In genomic region chr2:101829429-101829828, GRCh38 we compare ENCODE assay signal across 15 cellular contexts.
DNase-seq lines count a peak whose midpoint lies in the region; ATAC-seq, FAIRE-seq and TF ChIP-seq lines count a peak whose summit lies in the region.
"Had no signal": no experiment of that assay in that cellular context is flagged by ENCODE, and none has a peak within 500 bp of the region (broad histone marks: within the 10 kb centered on the region; RNA-seq: fewer than 3 reads in every experiment).

No MANE protein-coding gene starts in this region.

- peak overlapping the region; percentile 94 for H3K27ac ChIP-seq in astrocyte (ENCODE audit: low read depth, low read length)
- H3K27ac ChIP-seq in lung (ENCODE audit: low read depth in 1 of 2, low read length in 1 of 2): peak overlapping the region; percentile 41 to 86
- H3K27ac ChIP-seq: lower lobe of right lung had no signal

- H3K27me3 Mint-ChIP-seq in stimulated activated naive CD8-positive, alpha-beta T cell treated with anti-CD3 and anti-CD28 coated beads, Interleukin-15, Interleukin-2, amounts not matched to agents 100 ng/mL and 50 ng/mL, for 24 hours: no peaks in the 10 kb centered on the region
- no peaks in the 10 kb centered on the region for H3K27me3 Mint-ChIP-seq in stimulated activated naive CD8-positive, alpha-beta T cell treated with anti-CD3 and anti-CD28 coated beads, Interleukin-15, amount 100 ng/mL, for 72 hours
- no peaks in the 10 kb centered on the region for H3K27me3 Mint-ChIP-seq in astrocyte (ENCODE audit: low read depth, unreplicated experiment)

- H3K4me3 ChIP-seq in astrocyte (ENCODE audit: insufficient read depth, low read depth, low read length): no peak overlapping the region
- no peak overlapping the region for H3K4me3 ChIP-seq in lung
- H3K4me3 ChIP-seq: BLaER1 treated with 17β-estradiol and CSF1 and Interleukin-3, amounts not matched to agents 10 nM and 100 nM; lower lobe of right lung had no signal

- no peak for ATAC-seq in stimulated activated naive CD8-positive, alpha-beta T cell treated with anti-CD3 and anti-CD28 coated beads, Interleukin-15, amount 100 ng/mL, for 72 hours
- ATAC-seq in lung (ENCODE audit: insufficient read depth, low FRiP score) (no peak), HG03571 (IDR thresholded peaks at IDR 0.05; ENCODE audit: unreplicated experiment) (no peak)
- ATAC-seq in stimulated activated effector memory CD8-positive, alpha-beta T cell treated with anti-CD3 and anti-CD28 coated beads, Interleukin-12 subunit alpha, Interleukin-12 subunit beta, amount 100 ng/mL, for 72 hours: no peak
- ATAC-seq: lower lobe of right lung had no signal

- no peaks in the 10 kb centered on the region for H3K9me3 ChIP-seq in astrocyte (ENCODE audit: insufficient read depth, low read depth, low read length)
- no peaks in the 10 kb centered on the region for H3K9me3 ChIP-seq in lung (ENCODE audit: control insufficient read depth in 2 of 2, insufficient read depth in 1 of 2, low read length in 1 of 2)
- H3K9me3 ChIP-seq: BLaER1 treated with 17β-estradiol and CSF1 and Interleukin-3, amounts not matched to agents 10 nM and 100 nM; lower lobe of right lung; SK-N-SH had no signal

- peaks cover 20% of the 10 kb centered on the region for H4K20me1 ChIP-seq in astrocyte (ENCODE audit: insufficient read depth, low read length)

- H3K4me1 ChIP-seq in astrocyte (ENCODE audit: insufficient read depth, low read length): peaks cover 53% of the 10 kb centered on the region
- peaks cover 13 to 39% of the 10 kb centered on the region in 2 donors for H3K4me1 ChIP-seq in lung (ENCODE audit: control insufficient read depth in 2 of 2, insufficient read depth in 2 of 2, low read length in 2 of 2)

- H3K36me3 ChIP-seq in astrocyte (ENCODE audit: insufficient read depth, low read length): peaks cover 38% of the 10 kb centered on the region
- peaks cover 8% of the 10 kb centered on the region in 2 donors for H3K36me3 ChIP-seq in lung (ENCODE audit: control insufficient read depth in 2 of 2, insufficient read depth in 2 of 2, low read length in 2 of 2)

- H3K4me2 ChIP-seq in astrocyte (ENCODE audit: low read length): peak overlapping the region; percentile 7
- H3K4me2 ChIP-seq: SK-N-SH had no signal

- H3K9me3 Mint-ChIP-seq in stimulated activated naive CD8-positive, alpha-beta T cell treated with anti-CD3 and anti-CD28 coated beads, Interleukin-15, Interleukin-2, amounts not matched to agents 100 ng/mL and 50 ng/mL, for 24 hours: no peaks in the 10 kb centered on the region
- H3K9me3 Mint-ChIP-seq in stimulated activated naive CD8-positive, alpha-beta T cell treated with anti-CD3 and anti-CD28 coated beads, Interleukin-15, amount 100 ng/mL, for 72 hours: no peaks in the 10 kb centered on the region
- H3K9me3 Mint-ChIP-seq in astrocyte (ENCODE audit: unreplicated experiment): no peaks in the 10 kb centered on the region
- no peaks in the 10 kb centered on the region for H3K9me3 Mint-ChIP-seq in stimulated activated effector memory CD8-positive, alpha-beta T cell treated with anti-CD3 and anti-CD28 coated beads, Interleukin-12 subunit alpha, Interleukin-12 subunit beta, amount 100 ng/mL, for 72 hours

- no peak for FAIRE-seq in astrocyte (lab: Jason Lieb, UNC)

- 89 to 94% methylated on average over 3 of the region's 3 CpGs for WGBS in lung, 2 donors

- no peak overlapping the region for H2AFZ ChIP-seq in astrocyte (ENCODE audit: low read depth, low read length)

- peaks cover 35% of the 10 kb centered on the region for H3K36me3 Mint-ChIP-seq in stimulated activated naive CD8-positive, alpha-beta T cell treated with anti-CD3 and anti-CD28 coated beads, Interleukin-15, Interleukin-2, amounts not matched to agents 100 ng/mL and 50 ng/mL, for 24 hours (ENCODE audit: low read depth)
- H3K36me3 Mint-ChIP-seq in astrocyte (ENCODE audit: low read depth, unreplicated experiment): peaks cover 11% of the 10 kb centered on the region
- H3K36me3 Mint-ChIP-seq in stimulated activated effector memory CD8-positive, alpha-beta T cell treated with anti-CD3 and anti-CD28 coated beads, Interleukin-12 subunit alpha, Interleukin-12 subunit beta, amount 100 ng/mL, for 72 hours: peaks cover 33% of the 10 kb centered on the region

- H3K4me3 Mint-ChIP-seq in stimulated activated naive CD8-positive, alpha-beta T cell treated with anti-CD3 and anti-CD28 coated beads, Interleukin-15, Interleukin-2, amounts not matched to agents 100 ng/mL and 50 ng/mL, for 24 hours: no peak overlapping the region
- peak overlapping the region in 1 of 2 donors; percentile 57 for H3K4me3 Mint-ChIP-seq in stimulated activated naive CD8-positive, alpha-beta T cell treated with anti-CD3 and anti-CD28 coated beads, Interleukin-15, amount 100 ng/mL, for 72 hours
- peak overlapping the region; percentile 15 for H3K4me3 Mint-ChIP-seq in astrocyte (ENCODE audit: unreplicated experiment)
- no peak overlapping the region for H3K4me3 Mint-ChIP-seq in stimulated activated effector memory CD8-positive, alpha-beta T cell treated with anti-CD3 and anti-CD28 coated beads, Interleukin-12 subunit alpha, Interleukin-12 subunit beta, amount 100 ng/mL, for 72 hours

- TF ChIP-seq CTCF in astrocyte (IDR thresholded peaks at IDR 0.05; ENCODE audit: insufficient read depth, low read depth, low read length): no peak
- no peak for TF ChIP-seq CTCF in lung (IDR thresholded peaks at IDR 0.05; ENCODE audit: control extremely low read depth, extremely low read depth)

- peaks cover 67% of the 10 kb centered on the region for H3K79me2 ChIP-seq in astrocyte (ENCODE audit: insufficient read depth, low read length)

- no peak for DNase-seq in stimulated activated naive CD8-positive, alpha-beta T cell treated with anti-CD3 and anti-CD28 coated beads, Interleukin-15, amount 100 ng/mL, for 72 hours
- DNase-seq in astrocyte (ENCODE audit: low read depth) (peak; percentile 61), lung (ENCODE audit: low spot score) (no peak), COLO668 (lab: John Stamatoyannopoulos, UW; ENCODE audit: unreplicated experiment) (no peak), EL (no peak)
- DNase-seq in stimulated activated effector memory CD8-positive, alpha-beta T cell treated with anti-CD3 and anti-CD28 coated beads, Interleukin-12 subunit alpha, Interleukin-12 subunit beta, amount 100 ng/mL, for 72 hours (ENCODE audit: low spot score in 2 of 2): no peak
- DNase-seq: activated CD4-positive, CD25-positive, alpha-beta regulatory T cell; activated effector memory CD4-positive, alpha-beta T cell treated with Interleukin-2 at 50 U/mL for 16 hours; lower lobe of right lung; NCI-H1930; SK-N-SH; stimulated activated CD4-positive, alpha-beta T cell treated with anti-CD3 and anti-CD28 coated beads, Interleukin-1b, Interleukin-23, amount 100 ng/mL, for 48 hours had no signal

- H3K27me3 ChIP-seq in astrocyte (ENCODE audit: insufficient read depth, low read length) (no peaks in the 10 kb centered on the region), lung (ENCODE audit: control insufficient read depth, insufficient read depth) (no peaks in the 10 kb centered on the region)
- H3K27me3 ChIP-seq: BLaER1 treated with 17β-estradiol and CSF1 and Interleukin-3, amounts not matched to agents 10 nM and 100 nM had no signal

- H3K27ac Mint-ChIP-seq in stimulated activated naive CD8-positive, alpha-beta T cell treated with anti-CD3 and anti-CD28 coated beads, Interleukin-15, Interleukin-2, amounts not matched to agents 100 ng/mL and 50 ng/mL, for 24 hours: peak overlapping the region; percentile 10
- H3K27ac Mint-ChIP-seq in stimulated activated naive CD8-positive, alpha-beta T cell treated with anti-CD3 and anti-CD28 coated beads, Interleukin-15, amount 100 ng/mL, for 72 hours: no peak overlapping the region
- H3K27ac Mint-ChIP-seq in astrocyte (ENCODE audit: unreplicated experiment): peak overlapping the region; percentile 98
- H3K27ac Mint-ChIP-seq in stimulated activated effector memory CD8-positive, alpha-beta T cell treated with anti-CD3 and anti-CD28 coated beads, Interleukin-12 subunit alpha, Interleukin-12 subunit beta, amount 100 ng/mL, for 72 hours: no peak overlapping the region

- peak overlapping the region; percentile 6 for H3K9ac ChIP-seq in astrocyte (ENCODE audit: low read length)
- H3K9ac ChIP-seq: SK-N-SH had no signal

- H3K4me1 Mint-ChIP-seq in stimulated activated naive CD8-positive, alpha-beta T cell treated with anti-CD3 and anti-CD28 coated beads, Interleukin-15, Interleukin-2, amounts not matched to agents 100 ng/mL and 50 ng/mL, for 24 hours (ENCODE audit: low read depth): peaks cover 66% of the 10 kb centered on the region
- peaks cover 64% of the 10 kb centered on the region for H3K4me1 Mint-ChIP-seq in stimulated activated naive CD8-positive, alpha-beta T cell treated with anti-CD3 and anti-CD28 coated beads, Interleukin-15, amount 100 ng/mL, for 72 hours
- peaks cover 55% of the 10 kb centered on the region for H3K4me1 Mint-ChIP-seq in astrocyte (ENCODE audit: low read depth, unreplicated experiment)
- H3K4me1 Mint-ChIP-seq in stimulated activated effector memory CD8-positive, alpha-beta T cell treated with anti-CD3 and anti-CD28 coated beads, Interleukin-12 subunit alpha, Interleukin-12 subunit beta, amount 100 ng/mL, for 72 hours: peaks cover 48% of the 10 kb centered on the region

Comparison
In these comparisons a context has a peak if more than half of its experiments do, and no peak if none do; other contexts are left out.
1. H3K27ac Mint-ChIP-seq: peak in stimulated activated naive CD8-positive, alpha-beta T cell treated with anti-CD3 and anti-CD28 coated beads, Interleukin-15, Interleukin-2, amounts not matched to agents 100 ng/mL and 50 ng/mL, for 24 hours (single experiment) and astrocyte (single experiment); none in stimulated activated naive CD8-positive, alpha-beta T cell treated with anti-CD3 and anti-CD28 coated beads, Interleukin-15, amount 100 ng/mL, for 72 hours (0 of 2) and stimulated activated effector memory CD8-positive, alpha-beta T cell treated with anti-CD3 and anti-CD28 coated beads, Interleukin-12 subunit alpha, Interleukin-12 subunit beta, amount 100 ng/mL, for 72 hours (single experiment).